Comparison of ENCODE assay signal across 9 cellular contexts in the genomic region with DNA sequence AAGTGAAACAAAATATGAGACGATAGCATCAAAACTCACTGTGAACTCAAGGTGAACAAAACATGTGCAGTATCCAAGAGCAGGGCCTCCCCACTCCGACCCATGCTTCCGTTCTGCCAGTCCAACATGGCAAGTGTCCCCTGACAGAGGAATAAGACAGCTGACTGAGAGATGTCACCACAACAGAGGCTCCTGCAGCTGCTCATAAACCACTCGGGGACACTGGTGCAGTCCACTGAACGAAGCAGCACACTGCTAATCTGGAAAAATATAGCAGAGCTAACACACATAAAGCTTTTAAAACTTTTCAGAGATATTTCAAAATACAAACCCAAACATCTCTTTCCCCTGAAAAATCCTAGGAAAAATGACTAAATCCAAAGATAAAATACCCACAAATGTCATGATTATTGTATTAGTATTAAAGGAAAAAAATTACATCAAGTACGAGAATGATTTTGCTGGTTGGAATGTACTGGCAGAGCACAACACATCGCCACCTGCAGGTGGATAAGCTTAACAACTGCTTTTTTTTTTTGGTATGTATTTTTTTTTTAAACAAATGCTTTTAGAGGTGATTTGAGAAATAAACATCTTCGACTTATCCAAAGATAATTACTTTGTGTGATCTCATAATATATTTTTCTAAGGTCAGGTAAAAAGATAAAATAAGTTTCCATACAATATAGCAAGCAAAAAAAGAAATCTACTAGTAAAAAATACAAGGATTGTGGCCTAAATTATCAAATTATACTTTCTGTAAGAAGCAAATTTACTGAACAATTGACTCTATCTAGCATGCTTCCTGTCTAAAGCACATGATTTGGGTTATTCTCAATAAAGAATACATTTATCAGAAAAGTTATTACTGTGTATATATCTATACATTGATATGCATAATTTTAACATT. TPM values are rescaled to one million over a fixed set of nuclear protein-coding genes. Genes with fewer than 3 reads are reported as not detected.
DNase-seq lines count a peak whose midpoint lies in the region; ATAC-seq and TF ChIP-seq lines count a peak whose summit lies in the region.
"Had no signal": no experiment of that assay in that cellular context is flagged by ENCODE, and none has a peak within 500 bp of the region (broad histone marks: within the 10 kb centered on the region; RNA-seq: fewer than 3 reads in every experiment).

No MANE protein-coding gene starts in this region.

- H3K27ac ChIP-seq in effector memory CD4-positive, alpha-beta T cell (ENCODE audit: insufficient read depth, low read length, poor library complexity, severe bottlenecking), result no peak overlapping the region

- in situ Hi-C loops in KBM-7 (cut with MboI; ENCODE audit: low pct_unique_long_range_greater_than_20kb, low sequenced_read_pairs), result no loop called here

- TF ChIP-seq CTCF in neural crest cell (conservative IDR thresholded peaks at IDR 0.05), result peak; percentile 96

- POLR2A ChIA-PET in activated CD4-positive, alpha-beta T cell treated with anti-CD3 and anti-CD28 coated beads for 36 hours (lab: Charles Lee), result interaction anchor here (0.6 to 0.8 kb wide), 7 partner anchors 19 to 523 kb away, joined by 3 to 7 read pairs (median 4); partner anchors contain the start of gene THADA

- H3K27me3 Mint-ChIP-seq in activated CD4-positive, alpha-beta T cell treated with anti-CD3 and anti-CD28 coated beads for 36 hours, result no peaks in the 10 kb centered on the region
- no peaks in the 10 kb centered on the region for H3K27me3 Mint-ChIP-seq in neural crest cell (ENCODE audit: low read depth)
- H3K27me3 Mint-ChIP-seq: stimulated activated naive CD8-positive, alpha-beta T cell treated with anti-CD3 and anti-CD28 coated beads, Interleukin-15, Interleukin-2, amounts not matched to agents 100 ng/mL and 50 ng/mL, for 24 hours had no signal

- ATAC-seq in activated CD4-positive, alpha-beta T cell treated with anti-CD3 and anti-CD28 coated beads for 36 hours, result peak; percentile 42
- ATAC-seq in GM18861 (IDR thresholded peaks at IDR 0.05; ENCODE audit: unreplicated experiment), result no peak

- peaks cover 15% of the 10 kb centered on the region for H3K4me1 Mint-ChIP-seq in activated CD4-positive, alpha-beta T cell treated with anti-CD3 and anti-CD28 coated beads for 36 hours
- no peaks in the 10 kb centered on the region for H3K4me1 Mint-ChIP-seq in neural crest cell

- H3K4me3 ChIP-seq in effector memory CD4-positive, alpha-beta T cell (ENCODE audit: insufficient read depth, low read depth, low read length, poor library complexity, severe bottlenecking), result no peak overlapping the region

- peaks cover 47% of the 10 kb centered on the region for H3K36me3 ChIP-seq in effector memory CD4-positive, alpha-beta T cell (ENCODE audit: control insufficient read depth, insufficient read depth, low read length)

- no peaks in the 10 kb centered on the region for H3K4me1 ChIP-seq in effector memory CD4-positive, alpha-beta T cell (ENCODE audit: control insufficient read depth, insufficient read depth, low read length, poor library complexity, severe bottlenecking)

- no peak for TF ChIP-seq POLR2A in erythroblast (IDR thresholded peaks at IDR 0.05; ENCODE audit: low read length)

- H3K4me3 Mint-ChIP-seq in activated CD4-positive, alpha-beta T cell treated with anti-CD3 and anti-CD28 coated beads for 36 hours, result no peak overlapping the region
- no peak overlapping the region for H3K4me3 Mint-ChIP-seq in neural crest cell
- H3K4me3 Mint-ChIP-seq: stimulated activated naive CD8-positive, alpha-beta T cell treated with anti-CD3 and anti-CD28 coated beads, Interleukin-15, Interleukin-2, amounts not matched to agents 100 ng/mL and 50 ng/mL, for 24 hours had no signal

- no peaks in the 10 kb centered on the region for H3K9me3 Mint-ChIP-seq in activated CD4-positive, alpha-beta T cell treated with anti-CD3 and anti-CD28 coated beads for 36 hours (ENCODE audit: low read depth)
- H3K9me3 Mint-ChIP-seq in neural crest cell, result no peaks in the 10 kb centered on the region
- H3K9me3 Mint-ChIP-seq: stimulated activated naive CD8-positive, alpha-beta T cell treated with anti-CD3 and anti-CD28 coated beads, Interleukin-15, Interleukin-2, amounts not matched to agents 100 ng/mL and 50 ng/mL, for 24 hours had no signal

- no peaks in the 10 kb centered on the region for H3K27me3 ChIP-seq in effector memory CD4-positive, alpha-beta T cell (replicated peaks; ENCODE audit: control insufficient read depth, insufficient read depth, low read length, poor library complexity, severe bottlenecking)

- no peaks in the 10 kb centered on the region for H3K9me3 ChIP-seq in effector memory CD4-positive, alpha-beta T cell (ENCODE audit: control insufficient read depth, low read length)

- CTCF ChIA-PET in activated CD4-positive, alpha-beta T cell treated with anti-CD3 and anti-CD28 coated beads for 36 hours (lab: Charles Lee), result interaction anchor here (0.5 to 4.5 kb wide), 35 partner anchors 10 to 1012 kb away, joined by 3 to 54 read pairs (median 4); partner anchors contain the start of gene THADA

- peaks cover 39% of the 10 kb centered on the region for H3K36me3 Mint-ChIP-seq in activated CD4-positive, alpha-beta T cell treated with anti-CD3 and anti-CD28 coated beads for 36 hours (ENCODE audit: low read depth)
- H3K36me3 Mint-ChIP-seq in neural crest cell (ENCODE audit: low read depth), result peaks cover 3% of the 10 kb centered on the region

- intact Hi-C loops in activated CD4-positive, alpha-beta T cell treated with anti-CD3 and anti-CD28 coated beads for 36 hours (cut with DNase I, micrococcal nuclease), result loop anchor here in 1 of 2 experiments (1.0 kb wide), 2 partner anchors 17 to 631 kb away; no protein-coding TSS in a partner anchor

- peak; percentile 46 for DNase-seq in activated CD4-positive, alpha-beta T cell treated with anti-CD3 and anti-CD28 coated beads for 36 hours
- no peak for DNase-seq in activated CD4-positive, alpha-beta T cell treated with anti-CD3 and anti-CD28 coated beads for 1 hour
- peak; percentile 42 for DNase-seq in KBM-7
- peak; percentile 69 for DNase-seq in SIG-M5 treated with dmso at 0.1 percent for 504 hours (lab: John Stamatoyannopoulos, UW; ENCODE audit: unreplicated experiment)
- peak; percentile 69 to 76 for DNase-seq in erythroblast (lab: John Stamatoyannopoulos, UW)
- DNase-seq in neural crest cell (ENCODE audit: low read depth, low spot score), result no peak
- DNase-seq in effector memory CD4-positive, alpha-beta T cell, result no peak

- no peak overlapping the region for H3K27ac Mint-ChIP-seq in activated CD4-positive, alpha-beta T cell treated with anti-CD3 and anti-CD28 coated beads for 36 hours
- no peak overlapping the region for H3K27ac Mint-ChIP-seq in neural crest cell (ENCODE audit: unreplicated experiment)
- H3K27ac Mint-ChIP-seq: stimulated activated naive CD8-positive, alpha-beta T cell treated with anti-CD3 and anti-CD28 coated beads, Interleukin-15, Interleukin-2, amounts not matched to agents 100 ng/mL and 50 ng/mL, for 24 hours had no signal

RNA-seq across cellular contexts. Expression of gene THADA, which starts 18.6 kb away (rescaled TPM):
- total RNA-seq in activated CD4-positive, alpha-beta T cell treated with anti-CD3 and anti-CD28 coated beads for 36 hours, result 10 to 100 TPM; 32.5 to 36.6 TPM
- 33.7 and 33.8 TPM in 2 replicates for total RNA-seq in neural crest cell

RNA-seq across cellular contexts. Expression of gene PLEKHH2, which starts 59.8 kb away (rescaled TPM):
- 1 to 10 TPM; 1.5 to 2.2 TPM for total RNA-seq in activated CD4-positive, alpha-beta T cell treated with anti-CD3 and anti-CD28 coated beads for 36 hours
- total RNA-seq in neural crest cell, result 1.9 and 2.1 TPM in 2 replicates

Comparison
In these comparisons a context has a peak if more than half of its experiments do, and no peak if none do; other contexts are left out.
1. DNase-seq: peak in activated CD4-positive, alpha-beta T cell treated with anti-CD3 and anti-CD28 coated beads for 36 hours (single experiment), KBM-7 (single experiment), SIG-M5 treated with dmso at 0.1 percent for 504 hours (single experiment) and erythroblast (2 of 2); none in activated CD4-positive, alpha-beta T cell treated with anti-CD3 and anti-CD28 coated beads for 1 hour (single experiment), neural crest cell (single experiment) and effector memory CD4-positive, alpha-beta T cell (0 of 3).